Comparison of ENCODE assay signal across 8 cellular contexts in the genomic region with DNA sequence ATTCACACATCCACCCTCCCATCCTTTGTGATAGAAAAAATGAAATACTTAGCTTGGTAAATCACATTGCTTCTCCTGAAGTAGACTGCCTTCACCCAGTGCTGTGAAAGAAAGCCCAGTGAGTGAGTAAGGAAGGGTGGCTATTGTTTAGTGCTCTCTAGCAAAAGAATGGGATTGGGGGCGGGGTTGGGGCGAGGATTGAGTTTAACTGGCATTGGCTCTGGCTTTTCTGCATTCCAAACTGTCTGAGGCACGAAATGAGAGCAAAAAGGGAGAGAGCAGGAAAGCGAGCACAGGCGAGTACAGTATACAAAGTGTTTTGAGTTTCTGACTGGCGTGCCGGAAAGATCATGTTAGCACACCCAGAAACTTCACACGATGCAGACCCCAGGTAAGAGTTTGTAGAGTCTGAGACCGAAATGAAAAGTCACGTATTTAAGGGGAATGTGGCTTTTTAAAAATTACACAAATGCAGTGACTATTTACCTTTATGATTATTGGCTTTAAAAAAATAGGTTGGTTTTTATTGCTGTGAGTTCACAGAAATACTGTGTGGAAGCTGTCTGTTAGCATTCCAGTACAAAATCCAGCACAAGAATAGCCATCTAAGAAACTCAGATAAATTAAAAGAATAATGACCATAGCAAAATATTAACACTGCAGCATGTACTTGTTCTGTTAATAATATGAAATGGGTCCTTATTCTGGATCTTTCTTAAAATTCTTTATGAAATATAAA.
DNase-seq lines count a peak whose midpoint lies in the region; ATAC-seq and TF ChIP-seq lines count a peak whose summit lies in the region.

No MANE protein-coding gene starts in this region.

- 24 to 35% (median 32%) methylated on average over 10 of the region's 10 CpGs for WGBS in heart left ventricle, 4 donors
- whole genome bisulfite sequencing in prostate gland: 16% methylated on average over 10 of the region's 10 CpGs

- H3K27me3 Mint-ChIP-seq in WTC11 (ENCODE audit: low read depth) (no peaks in the 10 kb centered on the region), T-cell (peaks cover 0 to 20% of the 10 kb centered on the region in 2 donors)

- H3K27me3 ChIP-seq in heart left ventricle (no peaks in the 10 kb centered on the region), prostate gland (replicated peaks; ENCODE audit: insufficient read depth) (no peaks in the 10 kb centered on the region)

- H3K4me1 Mint-ChIP-seq in WTC11: peaks cover 70% of the 10 kb centered on the region
- H3K4me1 Mint-ChIP-seq in T-cell: no peaks in the 10 kb centered on the region

- TF ChIP-seq POLR2A in heart left ventricle (IDR thresholded peaks at IDR 0.05) (peak in 1 of 2 donors; percentile 23), prostate gland (IDR thresholded peaks at IDR 0.05) (peak; percentile 49)

- no peaks in the 10 kb centered on the region for H3K36me3 Mint-ChIP-seq in WTC11
- H3K36me3 Mint-ChIP-seq in T-cell: no peaks in the 10 kb centered on the region

- DNase-seq in GM03348 (ENCODE audit: low spot score): peak; percentile 85
- peak; percentile 88 for DNase-seq in WTC11 (ENCODE audit: low spot score)
- peak in 4 of 5 donors; percentile 43 to 65 (median 62) for DNase-seq in heart left ventricle
- peak; percentile 82 for DNase-seq in prostate gland (ENCODE audit: low spot score)
- no peak for DNase-seq in stimulated activated CD4-positive, alpha-beta T cell treated with anti-CD3 and anti-CD28 coated beads, Interleukin-4, amount 100 ng/mL, for 24 hours
- DNase-seq in T-cell: no peak

- H3K36me3 ChIP-seq in heart left ventricle: no peaks in the 10 kb centered on the region
- H3K36me3 ChIP-seq in prostate gland: no peaks in the 10 kb centered on the region

- TF ChIP-seq CTCF in WTC11 (IDR thresholded peaks at IDR 0.05): no peak
- TF ChIP-seq CTCF in heart left ventricle (IDR thresholded peaks at IDR 0.05): no peak
- no peak for TF ChIP-seq CTCF in prostate gland (IDR thresholded peaks at IDR 0.05)

- ATAC-seq in WTC11 (peak; percentile 96), heart left ventricle (peak; percentile 57 to 78 (median 64)), HG03571 (IDR thresholded peaks at IDR 0.05; ENCODE audit: unreplicated experiment) (no peak), T-cell (replicated peaks in 1 of 4) (no peak), HG03135 (IDR thresholded peaks at IDR 0.05; ENCODE audit: unreplicated experiment) (no peak)

- intact Hi-C loops in heart left ventricle (cut with DNase I) (loop anchor here in 1 of 10 donors (5.0 kb wide), 1 partner anchor 39 kb away; no protein-coding TSS in a partner anchor), prostate gland (cut with DNase I) (no loop called here)

- peak overlapping the region; percentile 100 for H3K27ac Mint-ChIP-seq in WTC11
- peak overlapping the region in 1 of 2 donors; percentile 15 for H3K27ac Mint-ChIP-seq in T-cell

- CTCF ChIA-PET in WTC11 (lab: Charles Lee): interaction anchor here (0.7 to 2.0 kb wide), 6 partner anchors 16 to 160 kb away, joined by 3 to 12 read pairs (median 4); no protein-coding TSS in a partner anchor
- CTCF ChIA-PET in T-cell (lab: Charles Lee): no interaction called here

- H3K27ac ChIP-seq in heart left ventricle (peak overlapping the region; percentile 31 to 93 (median 83)), prostate gland (peak overlapping the region in 1 of 2 donors; percentile 45)

- peaks cover 0 to 84% (median 38%) of the 10 kb centered on the region in 12 donors for H3K4me1 ChIP-seq in heart left ventricle
- no peaks in the 10 kb centered on the region for H3K4me1 ChIP-seq in prostate gland (replicated peaks)

- H3K9me3 ChIP-seq in heart left ventricle (no peaks in the 10 kb centered on the region), prostate gland (no peaks in the 10 kb centered on the region)

- no peaks in the 10 kb centered on the region for H3K9me3 Mint-ChIP-seq in WTC11
- no peaks in the 10 kb centered on the region for H3K9me3 Mint-ChIP-seq in T-cell

- POLR2A ChIA-PET in WTC11 (lab: Charles Lee) (interaction anchor here (0.6 kb wide), 1 partner anchor 21 kb away, joined by 3 read pairs; no protein-coding TSS in a partner anchor), T-cell (lab: Charles Lee) (no interaction called here)

- H3K4me3 Mint-ChIP-seq in WTC11 (peak overlapping the region; percentile 75), T-cell (no peak overlapping the region)

- H3K4me3 ChIP-seq in heart left ventricle: peak overlapping the region in 11 of 12 donors; percentile 10 to 52 (median 37)
- peak overlapping the region; percentile 2 to 6 for H3K4me3 ChIP-seq in prostate gland

TF ChIP-seq in WTC11, 78 proteins besides CTCF, POLR2A, EP300 and RAD21:
- 0 out of 2 replicates have a peak, but pooled peaks have one; percentile 21 for TF ChIP-seq ZNF232 (CRISPR knock-in tag; IDR thresholded peaks at IDR 0.05)
- TF ChIP-seq, protein P1, sequence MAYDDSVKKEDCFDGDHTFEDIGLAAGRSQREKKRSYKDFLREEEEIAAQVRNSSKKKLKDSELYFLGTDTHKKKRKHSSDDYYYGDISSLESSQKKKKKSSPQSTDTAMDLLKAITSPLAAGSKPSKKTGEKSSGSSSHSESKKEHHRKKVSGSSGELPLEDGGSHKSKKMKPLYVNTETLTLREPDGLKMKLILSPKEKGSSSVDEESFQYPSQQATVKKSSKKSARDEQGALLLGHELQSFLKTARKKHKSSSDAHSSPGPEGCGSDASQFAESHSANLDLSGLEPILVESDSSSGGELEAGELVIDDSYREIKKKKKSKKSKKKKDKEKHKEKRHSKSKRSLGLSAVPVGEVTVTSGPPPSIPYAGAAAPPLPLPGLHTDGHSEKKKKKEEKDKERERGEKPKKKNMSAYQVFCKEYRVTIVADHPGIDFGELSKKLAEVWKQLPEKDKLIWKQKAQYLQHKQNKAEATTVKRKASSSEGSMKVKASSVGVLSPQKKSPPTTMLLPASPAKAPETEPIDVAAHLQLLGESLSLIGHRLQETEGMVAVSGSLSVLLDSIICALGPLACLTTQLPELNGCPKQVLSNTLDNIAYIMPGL (CRISPR knock-in tag; IDR thresholded peaks at IDR 0.05): no peak

Comparison
In these comparisons a context has a peak if more than half of its experiments do, and no peak if none do; other contexts are left out.
1. DNase-seq: peak in GM03348 (single experiment), WTC11 (single experiment), heart left ventricle (4 of 5) and prostate gland (single experiment); none in stimulated activated CD4-positive, alpha-beta T cell treated with anti-CD3 and anti-CD28 coated beads, Interleukin-4, amount 100 ng/mL, for 24 hours (single experiment) and T-cell (0 of 34).
2. ATAC-seq: peak in WTC11 (single experiment) and heart left ventricle (4 of 4); none in HG03571 (single experiment), T-cell (0 of 4) and HG03135 (single experiment).